ENCODE assay signal across 22 cellular contexts in the genomic region with DNA sequence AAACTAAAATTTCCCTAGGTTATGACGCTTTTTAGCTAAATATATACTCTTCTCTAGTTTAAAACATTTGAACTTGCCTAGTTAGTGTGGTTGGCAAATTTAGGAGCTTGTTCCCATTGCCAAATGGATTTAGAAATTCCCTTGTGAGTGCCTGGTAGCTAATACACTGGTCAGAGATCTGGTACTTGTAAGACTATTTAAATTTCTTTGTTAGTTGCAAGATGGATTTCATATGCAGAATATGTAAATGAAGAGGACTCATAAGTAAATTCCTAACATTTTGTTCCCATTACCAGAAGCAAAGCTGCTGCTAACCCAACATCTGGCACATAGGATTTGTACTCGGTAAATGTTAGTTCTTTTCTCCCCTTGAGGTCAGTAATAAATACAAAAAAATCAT.
"Had no signal": no experiment of that assay in that cellular context is flagged by ENCODE, and none has a peak within 500 bp of the region (broad histone marks: within the 10 kb centered on the region; RNA-seq: fewer than 3 reads in every experiment).

No MANE protein-coding gene starts in this region.

- H3K9me3 ChIP-seq: gastroesophageal sphincter, heart left ventricle, ovary, psoas muscle, sigmoid colon, thoracic aorta, tibial nerve, upper lobe of left lung had no signal

- H3K36me3 ChIP-seq: ovary, thoracic aorta, upper lobe of left lung had no signal

- DNase-seq: dorsolateral prefrontal cortex; effector CD4-positive, alpha-beta T cell; foreskin keratinocyte; heart left ventricle; kidney; natural killer cell; occipital lobe; ovary; posterior cingulate gyrus; psoas muscle; right cardiac atrium; sigmoid colon; stimulated activated CD4-positive, alpha-beta T cell treated with anti-CD3 and anti-CD28 coated beads, Interleukin-4, amount 100 ng/mL, for 4 hours; stimulated activated naive CD8-positive, alpha-beta T cell treated with anti-CD3 and anti-CD28 coated beads, Interleukin-15, Interleukin-2, amounts not matched to agents 100 U/mL and 50 U/mL, for 24 hours; upper lobe of left lung had no signal

- ATAC-seq: foreskin keratinocyte; gastroesophageal sphincter; heart left ventricle; left lobe of liver; natural killer cell; psoas muscle; right cardiac atrium; stimulated activated memory B cell treated with anti-CD40 and anti-IgM and Interleukin-4, amounts not matched to agents 10 μg/mL and 1 μg/mL and 100 μg/mL, for 72 hours; stimulated activated naive CD8-positive, alpha-beta T cell treated with anti-CD3 and anti-CD28 coated beads, Interleukin-15, Interleukin-2, amounts not matched to agents 100 U/mL and 50 U/mL, for 24 hours had no signal

- H3K4me1 ChIP-seq: foreskin keratinocyte, gastroesophageal sphincter, heart left ventricle, psoas muscle, sigmoid colon, tibial nerve, upper lobe of left lung had no signal

- H3K4me3 ChIP-seq: dorsolateral prefrontal cortex, gastroesophageal sphincter, heart left ventricle, hepatocyte, lung, ovary, psoas muscle, sigmoid colon, thoracic aorta, tibial nerve, upper lobe of left lung had no signal

- H3K27ac ChIP-seq: dorsolateral prefrontal cortex, foreskin keratinocyte, gastroesophageal sphincter, heart left ventricle, hepatocyte, ovary, psoas muscle, sigmoid colon, thoracic aorta, tibial nerve, upper lobe of left lung had no signal

- H3K27me3 ChIP-seq: foreskin keratinocyte, gastroesophageal sphincter, hepatocyte, ovary, sigmoid colon, tibial nerve, upper lobe of left lung had no signal
